16 cellular contexts compared by ENCODE assay signal in the genomic region with DNA sequence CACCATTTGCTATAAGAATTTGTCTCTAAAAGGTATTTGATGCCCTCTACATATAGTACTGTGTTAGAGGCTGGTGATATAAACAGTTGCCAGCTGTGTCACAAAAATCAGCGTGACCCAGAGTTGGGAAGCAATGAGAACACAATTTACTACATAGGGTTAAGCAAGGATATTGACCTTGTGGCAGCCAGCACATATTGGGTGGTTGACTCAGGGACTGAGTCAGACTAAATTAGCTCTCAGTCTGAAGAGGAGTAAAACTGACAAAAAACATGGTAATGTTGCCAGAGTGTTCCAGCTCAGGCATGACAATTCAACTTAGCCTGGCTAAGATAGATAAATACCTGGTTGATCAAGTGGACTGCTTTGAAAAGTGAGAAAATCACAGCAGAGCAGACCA.
DNase-seq lines count a peak whose midpoint lies in the region; ATAC-seq and TF ChIP-seq lines count a peak whose summit lies in the region.
"Had no signal": no experiment of that assay in that cellular context is flagged by ENCODE, and none has a peak within 500 bp of the region (broad histone marks: within the 10 kb centered on the region; RNA-seq: fewer than 3 reads in every experiment).

No MANE protein-coding gene starts in this region.

- H3K36me3 Mint-ChIP-seq in activated CD4-positive, alpha-beta T cell treated with anti-CD3 and anti-CD28 coated beads, Interleukin-2, amount 10 ng/mL, durations not matched to agents 7 days and 5 days (ENCODE audit: low read depth) = no peaks in the 10 kb centered on the region
- H3K36me3 Mint-ChIP-seq: CD4-positive, CD25-positive, alpha-beta regulatory T cell had no signal

- H3K4me1 Mint-ChIP-seq in activated CD4-positive, alpha-beta T cell treated with anti-CD3 and anti-CD28 coated beads, Interleukin-2, amount 10 ng/mL, durations not matched to agents 7 days and 5 days = no peaks in the 10 kb centered on the region
- H3K4me1 Mint-ChIP-seq: activated CD4-positive, alpha-beta T cell treated with anti-CD3 and anti-CD28 coated beads, Interleukin-2, amount 10 ng/mL, durations not matched to agents 24 days and 14 days; CD4-positive, CD25-positive, alpha-beta regulatory T cell had no signal

- peak; percentile 12 for DNase-seq in AG09319 (ENCODE audit: extremely low read depth, low read depth)
- peak; percentile 91 for DNase-seq in HS-5 (ENCODE audit: low read depth)
- DNase-seq in astrocyte of the spinal cord (ENCODE audit: low read depth, low spot score) = peak; percentile 87
- peak; percentile 57 for DNase-seq in kidney glomerular epithelial cell (lab: John Stamatoyannopoulos, UW)
- DNase-seq in activated CD4-positive, alpha-beta T cell treated with anti-CD3 and anti-CD28 coated beads, Interleukin-2, amount 10 ng/mL, durations not matched to agents 7 days and 5 days = no peak
- no peak for DNase-seq in left lobe of liver (ENCODE audit: low spot score)
- no peak for DNase-seq in DMS153 treated with DMSO at 0.1 percent for 48 hours (lab: John Stamatoyannopoulos, UW; ENCODE audit: unreplicated experiment)
- DNase-seq: activated CD4-positive, alpha-beta T cell treated with anti-CD3 and anti-CD28 coated beads, Interleukin-2, amount 10 ng/mL, durations not matched to agents 24 days and 14 days; activated naive CD4-positive, alpha-beta T cell; CD4-positive, CD25-positive, alpha-beta regulatory T cell; NCI-H82; sigmoid colon; SW 1271; tibial artery had no signal

- H3K4me3 ChIP-seq in astrocyte of the spinal cord (ENCODE audit: low read depth, low read length) = no peak overlapping the region
- H3K4me3 ChIP-seq: coronary artery, sigmoid colon, tibial artery had no signal

- no peak overlapping the region for H3K27ac Mint-ChIP-seq in activated CD4-positive, alpha-beta T cell treated with anti-CD3 and anti-CD28 coated beads, Interleukin-2, amount 10 ng/mL, durations not matched to agents 7 days and 5 days
- H3K27ac Mint-ChIP-seq: activated CD4-positive, alpha-beta T cell treated with anti-CD3 and anti-CD28 coated beads, Interleukin-2, amount 10 ng/mL, durations not matched to agents 24 days and 14 days; CD4-positive, CD25-positive, alpha-beta regulatory T cell had no signal

- POLR2A ChIA-PET in activated CD4-positive, alpha-beta T cell treated with anti-CD3 and anti-CD28 coated beads, Interleukin-2, amount 10 ng/mL, durations not matched to agents 7 days and 5 days (lab: Charles Lee) = no interaction called here

- TF ChIP-seq CTCF in AG09319 (IDR thresholded peaks at IDR 0.05; ENCODE audit: low read depth, low read length) = no peak
- TF ChIP-seq CTCF in astrocyte of the spinal cord (IDR thresholded peaks at IDR 0.05; ENCODE audit: low read depth, low read length) = no peak

- ATAC-seq in GM21619 (IDR thresholded peaks at IDR 0.05; ENCODE audit: unreplicated experiment) (no peak), left lobe of liver (no peak)

- in situ Hi-C loops in astrocyte of the spinal cord (cut with HindIII; ENCODE audit: low sequenced_read_pairs) = no loop called here

- H3K27me3 Mint-ChIP-seq in activated CD4-positive, alpha-beta T cell treated with anti-CD3 and anti-CD28 coated beads, Interleukin-2, amount 10 ng/mL, durations not matched to agents 7 days and 5 days = no peaks in the 10 kb centered on the region
- H3K27me3 Mint-ChIP-seq: activated CD4-positive, alpha-beta T cell treated with anti-CD3 and anti-CD28 coated beads, Interleukin-2, amount 10 ng/mL, durations not matched to agents 24 days and 14 days had no signal

- CTCF ChIA-PET in activated CD4-positive, alpha-beta T cell treated with anti-CD3 and anti-CD28 coated beads, Interleukin-2, amount 10 ng/mL, durations not matched to agents 7 days and 5 days (lab: Charles Lee) = interaction anchor here (0.8 kb wide), 1 partner anchor 12 kb away, joined by 3 read pairs; no protein-coding TSS in a partner anchor

- H3K9me3 Mint-ChIP-seq in activated CD4-positive, alpha-beta T cell treated with anti-CD3 and anti-CD28 coated beads, Interleukin-2, amount 10 ng/mL, durations not matched to agents 7 days and 5 days = no peaks in the 10 kb centered on the region
- H3K9me3 Mint-ChIP-seq: activated CD4-positive, alpha-beta T cell treated with anti-CD3 and anti-CD28 coated beads, Interleukin-2, amount 10 ng/mL, durations not matched to agents 24 days and 14 days had no signal

- H3K4me3 Mint-ChIP-seq in activated CD4-positive, alpha-beta T cell treated with anti-CD3 and anti-CD28 coated beads, Interleukin-2, amount 10 ng/mL, durations not matched to agents 7 days and 5 days = no peak overlapping the region
- H3K4me3 Mint-ChIP-seq: activated CD4-positive, alpha-beta T cell treated with anti-CD3 and anti-CD28 coated beads, Interleukin-2, amount 10 ng/mL, durations not matched to agents 24 days and 14 days; CD4-positive, CD25-positive, alpha-beta regulatory T cell had no signal

Comparison
In these comparisons a context has a peak if more than half of its experiments do, and no peak if none do; other contexts are left out.
1. DNase-seq: peak in AG09319 (single experiment), HS-5 (single experiment), astrocyte of the spinal cord (single experiment) and kidney glomerular epithelial cell (single experiment); none in activated CD4-positive, alpha-beta T cell treated with anti-CD3 and anti-CD28 coated beads, Interleukin-2, amount 10 ng/mL, durations not matched to agents 7 days and 5 days (single experiment), left lobe of liver (single experiment) and DMS153 treated with DMSO at 0.1 percent for 48 hours (single experiment).